Comparison of ENCODE assay signal across 8 cellular contexts in genomic region chr1:224700915-224701531, GRCh38.
DNase-seq lines count a peak whose midpoint lies in the region; ATAC-seq and TF ChIP-seq lines count a peak whose summit lies in the region.

No MANE protein-coding gene starts in this region.

- no peak for ATAC-seq in HG03565 (IDR thresholded peaks at IDR 0.05; ENCODE audit: unreplicated experiment)
- ATAC-seq in gastroesophageal sphincter, result no peak

- DNase-seq in HAP-1 (ENCODE audit: low spot score in 2 of 2) (peak; percentile 37 to 68), RPMI7951 (ENCODE audit: low read depth) (peak; percentile 26), kidney epithelial cell (ENCODE audit: low read depth) (no peak), NCI-H226 (no peak), esophagus muscularis mucosa (ENCODE audit: extremely low spot score) (no peak)

- TF ChIP-seq EP300 in esophagus muscularis mucosa (IDR thresholded peaks at IDR 0.05), result no peak
- TF ChIP-seq EP300 in gastroesophageal sphincter (IDR thresholded peaks at IDR 0.05), result no peak

- no peak for TF ChIP-seq POLR2A in esophagus muscularis mucosa (IDR thresholded peaks at IDR 0.05; ENCODE audit: low read depth)
- no peak for TF ChIP-seq POLR2A in gastroesophageal sphincter (IDR thresholded peaks at IDR 0.05)

- in situ Hi-C loops in HAP-1 (cut with MboI; ENCODE audit: low sequenced_read_pairs), result loop anchor here (10.0 kb wide), 1 partner anchor 154 kb away; no protein-coding TSS in a partner anchor

- no peaks in the 10 kb centered on the region for H3K9me3 ChIP-seq in HAP-1
- no peaks in the 10 kb centered on the region for H3K9me3 ChIP-seq in esophagus muscularis mucosa
- no peaks in the 10 kb centered on the region for H3K9me3 ChIP-seq in gastroesophageal sphincter

- no peak overlapping the region for H3K27ac ChIP-seq in esophagus muscularis mucosa (replicated peaks in 1 of 4)
- H3K27ac ChIP-seq in gastroesophageal sphincter, result no peak overlapping the region

- no peak overlapping the region for H3K4me3 ChIP-seq in HAP-1
- H3K4me3 ChIP-seq in kidney epithelial cell (ENCODE audit: low read depth, low read length), result no peak overlapping the region
- no peak overlapping the region for H3K4me3 ChIP-seq in esophagus muscularis mucosa
- H3K4me3 ChIP-seq in gastroesophageal sphincter, result no peak overlapping the region

- H3K27me3 ChIP-seq in HAP-1 (ENCODE audit: low read depth), result no peaks in the 10 kb centered on the region
- no peaks in the 10 kb centered on the region for H3K27me3 ChIP-seq in kidney epithelial cell (ENCODE audit: control insufficient read depth, insufficient read depth, low read length)
- H3K27me3 ChIP-seq in esophagus muscularis mucosa, result no peaks in the 10 kb centered on the region
- H3K27me3 ChIP-seq in gastroesophageal sphincter, result no peaks in the 10 kb centered on the region

- peak; percentile 80 for TF ChIP-seq CTCF in GM12873 (IDR thresholded peaks at IDR 0.05; ENCODE audit: insufficient read depth, low read depth, low read length, missing control alignments)
- TF ChIP-seq CTCF in kidney epithelial cell (IDR thresholded peaks at IDR 0.05; ENCODE audit: insufficient read depth, low read length, poor library complexity, severe bottlenecking), result peak; percentile 32
- no peak for TF ChIP-seq CTCF in esophagus muscularis mucosa (IDR thresholded peaks at IDR 0.05)
- TF ChIP-seq CTCF in gastroesophageal sphincter (IDR thresholded peaks at IDR 0.05), result peak in 1 of 4 experiments; percentile 34

- no peaks in the 10 kb centered on the region for H3K36me3 ChIP-seq in HAP-1 (replicated peaks)
- no peaks in the 10 kb centered on the region for H3K36me3 ChIP-seq in kidney epithelial cell (ENCODE audit: control insufficient read depth, insufficient read depth, low read length)
- H3K36me3 ChIP-seq in esophagus muscularis mucosa, result no peaks in the 10 kb centered on the region
- no peaks in the 10 kb centered on the region for H3K36me3 ChIP-seq in gastroesophageal sphincter

- intact Hi-C loops in esophagus muscularis mucosa (cut with DNase I), result no loop called here

- 89% methylated on average over 4 of the region's 4 CpGs for WGBS in esophagus muscularis mucosa
- 73 to 87% methylated on average over 3 to 4 of the region's 4 CpGs for WGBS in gastroesophageal sphincter (ENCODE audit: low coverage in 1 of 2), 2 donors

- H3K4me1 ChIP-seq in HAP-1 (peaks cover 11% of the 10 kb centered on the region), esophagus muscularis mucosa (no peaks in the 10 kb centered on the region), gastroesophageal sphincter (no peaks in the 10 kb centered on the region)

Comparison
In these comparisons a context has a peak if more than half of its experiments do, and no peak if none do; other contexts are left out.
1. CTCF ChIP-seq: peak in GM12873 (single experiment) and kidney epithelial cell (single experiment); none in esophagus muscularis mucosa (0 of 3).
2. DNase-seq: peak in HAP-1 (2 of 2) and RPMI7951 (single experiment); none in kidney epithelial cell (single experiment), NCI-H226 (single experiment) and esophagus muscularis mucosa (single experiment).